ENCODE assay signal across 1 cellular context in genomic region chr1:229717774-229718173, GRCh38.
TF ChIP-seq lines count a peak whose summit lies in the region.

No MANE protein-coding gene starts in this region.

TF ChIP-seq in A549, 52 proteins besides CTCF, POLR2A, EP300 and RAD21 (continued from another document):
- TF ChIP-seq EHMT2 (IDR thresholded peaks at IDR 0.05; ENCODE audit: low read depth) (no peak), USF2 (IDR thresholded peaks at IDR 0.05) (no peak), TP53 (CRISPR knock-in tag; IDR thresholded peaks at IDR 0.05) (no peak), HOXB5 (CRISPR knock-in tag; IDR thresholded peaks at IDR 0.05) (no peak), RFX5 (IDR thresholded peaks at IDR 0.05) (no peak), MAFK (IDR thresholded peaks at IDR 0.05; ENCODE audit: partially characterized antibody) (no peak), CHD4 (IDR thresholded peaks at IDR 0.05; ENCODE audit: borderline replicate concordance) (no peak), KDM1A (IDR thresholded peaks at IDR 0.05; ENCODE audit: low read depth) (no peak), FOSB (CRISPR knock-in tag; IDR thresholded peaks at IDR 0.05) (no peak), E2F6 (IDR thresholded peaks at IDR 0.05; ENCODE audit: borderline replicate concordance, low read depth) (no peak), NFE2L2 (conservative IDR thresholded peaks at IDR 0.05; ENCODE audit: low read length) (no peak), GATA3 (IDR thresholded peaks at IDR 0.05; ENCODE audit: borderline replicate concordance) (no peak)
- TF ChIP-seq, protein P1, sequence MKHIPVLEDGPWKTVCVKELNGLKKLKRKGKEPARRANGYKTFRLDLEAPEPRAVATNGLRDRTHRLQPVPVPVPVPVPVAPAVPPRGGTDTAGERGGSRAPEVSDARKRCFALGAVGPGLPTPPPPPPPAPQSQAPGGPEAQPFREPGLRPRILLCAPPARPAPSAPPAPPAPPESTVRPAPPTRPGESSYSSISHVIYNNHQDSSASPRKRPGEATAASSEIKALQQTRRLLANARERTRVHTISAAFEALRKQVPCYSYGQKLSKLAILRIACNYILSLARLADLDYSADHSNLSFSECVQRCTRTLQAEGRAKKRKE (CRISPR knock-in tag; IDR thresholded peaks at IDR 0.05; ENCODE audit: low read depth): no peak
